In genomic region chr1:9422921-9423505, GRCh38 we compare ENCODE assay signal across 21 cellular contexts.
A peak's percentile ranks its signal among the peaks of the same experiment; 100 is the strongest.
DNase-seq lines count a peak whose midpoint lies in the region; ATAC-seq and TF ChIP-seq lines count a peak whose summit lies in the region.
"Had no signal": no experiment of that assay in that cellular context is flagged by ENCODE, and none has a peak within 500 bp of the region (broad histone marks: within the 10 kb centered on the region; RNA-seq: fewer than 3 reads in every experiment).

No MANE protein-coding gene starts in this region.

- H3K9me3 ChIP-seq in WERI-Rb-1 (ENCODE audit: severe bottlenecking) = peaks cover 3% of the 10 kb centered on the region
- H3K9me3 ChIP-seq in SK-N-SH = no peaks in the 10 kb centered on the region
- H3K9me3 ChIP-seq: suprapubic skin had no signal

- H3K27ac ChIP-seq in WERI-Rb-1 = peak overlapping the region; percentile 78
- H3K27ac ChIP-seq in SK-N-SH (ENCODE audit: low read depth in 2 of 2, low read length in 1 of 2) = no peak overlapping the region
- H3K27ac ChIP-seq: 22Rv1, suprapubic skin, VCaP had no signal

- H3F3A ChIP-seq in SK-N-SH (replicated peaks; ENCODE audit: insufficient read depth) = no peaks in the 10 kb centered on the region

- H3K4me3 Mint-ChIP-seq in activated CD4-positive, alpha-beta T cell treated with anti-CD3 and anti-CD28 coated beads for 36 hours = no peak overlapping the region
- no peak overlapping the region for H3K4me3 Mint-ChIP-seq in activated CD8-positive, alpha-beta memory T cell treated with anti-CD3 and anti-CD28 coated beads, Interleukin-2, amount 10 ng/mL, durations not matched to agents 7 days and 5 days
- H3K4me3 Mint-ChIP-seq: activated CD4-positive, alpha-beta T cell treated with anti-CD3 and anti-CD28 coated beads, Interleukin-2, amount 10 ng/mL, durations not matched to agents 7 days and 5 days; CD8-positive, alpha-beta T cell; stimulated activated naive B cell treated with anti-CD40 and anti-IgM and Interleukin-4, amounts not matched to agents 10 μg/mL and 1 μg/mL and 100 μg/mL, for 72 hours had no signal

- POLR2A ChIA-PET in activated CD4-positive, alpha-beta T cell treated with anti-CD3 and anti-CD28 coated beads for 36 hours (lab: Charles Lee) = no interaction called here
- POLR2A ChIA-PET in SK-N-SH (lab: Yijun Ruan, JAX) = no interaction called here

- no peak for TF ChIP-seq RAD21 in SK-N-SH (IDR thresholded peaks at IDR 0.05; ENCODE audit: low read length)

- no peak for DNase-seq in activated CD4-positive, alpha-beta T cell treated with anti-CD3 and anti-CD28 coated beads for 36 hours
- DNase-seq in activated CD4-positive, alpha-beta T cell treated with anti-CD3 and anti-CD28 coated beads for 1 hour = no peak
- DNase-seq in NCI-H446 (lab: John Stamatoyannopoulos, UW) (peak; percentile 20 to 62), WERI-Rb-1 (peak; percentile 54), SK-N-SH (no peak), NCI-H146 treated with DMSO at 0.1 percent for 48 hours (lab: John Stamatoyannopoulos, UW; ENCODE audit: unreplicated experiment) (no peak)
- DNase-seq in activated CD8-positive, alpha-beta memory T cell treated with anti-CD3 and anti-CD28 coated beads, Interleukin-2, amount 10 ng/mL, durations not matched to agents 7 days and 5 days = no peak
- DNase-seq: activated CD4-positive, alpha-beta T cell treated with anti-CD3 and anti-CD28 coated beads, Interleukin-2, amount 10 ng/mL, durations not matched to agents 7 days and 5 days; activated T-cell treated with anti-CD3 and anti-CD28 coated beads, Interleukin-2, amount 50 U/mL, for 48 hours; CD8-positive, alpha-beta T cell; central memory CD4-positive, alpha-beta T cell; dermis blood vessel endothelial cell; left cardiac atrium; NCI-H1436; NCI-H526 treated with DMSO at 0.1 percent for 48 hours; stimulated activated CD4-positive, alpha-beta T cell treated with anti-CD3 and anti-CD28 coated beads, Interleukin-15, amount 100 ng/mL, for 24 hours; stimulated activated naive B cell treated with anti-CD40 and anti-IgM and Interleukin-4, amounts not matched to agents 10 μg/mL and 1 μg/mL and 100 μg/mL, for 72 hours had no signal

- H3K27me3 ChIP-seq in WERI-Rb-1 (ENCODE audit: insufficient read depth, low read depth, severe bottlenecking) = no peaks in the 10 kb centered on the region
- H3K27me3 ChIP-seq in SK-N-SH (ENCODE audit: insufficient read depth) = no peaks in the 10 kb centered on the region
- H3K27me3 ChIP-seq: suprapubic skin had no signal

- H3K36me3 ChIP-seq in WERI-Rb-1 = no peaks in the 10 kb centered on the region
- H3K36me3 ChIP-seq in SK-N-SH (replicated peaks in 1 of 2; ENCODE audit: control insufficient read depth in 1 of 2, insufficient read depth in 2 of 2, low read length in 1 of 2) = no peaks in the 10 kb centered on the region
- H3K36me3 ChIP-seq: suprapubic skin had no signal

- no peaks in the 10 kb centered on the region for H3K79me2 ChIP-seq in SK-N-SH (ENCODE audit: insufficient read depth)

- no peak overlapping the region for H2AFZ ChIP-seq in SK-N-SH (ENCODE audit: low read depth)

- no peak for TF ChIP-seq EP300 in SK-N-SH (IDR thresholded peaks at IDR 0.05; ENCODE audit: borderline replicate concordance in 1 of 2, low read depth in 1 of 2, low read length in 1 of 2)

- intact Hi-C loops in activated CD4-positive, alpha-beta T cell treated with anti-CD3 and anti-CD28 coated beads for 36 hours (cut with DNase I, micrococcal nuclease) = loop anchor here in 1 of 2 experiments (10.0 kb wide), 1 partner anchor 518 kb away; no protein-coding TSS in a partner anchor

- peaks cover 42% of the 10 kb centered on the region for H3K4me1 Mint-ChIP-seq in activated CD4-positive, alpha-beta T cell treated with anti-CD3 and anti-CD28 coated beads for 36 hours
- peaks cover 45% of the 10 kb centered on the region for H3K4me1 Mint-ChIP-seq in activated CD8-positive, alpha-beta memory T cell treated with anti-CD3 and anti-CD28 coated beads, Interleukin-2, amount 10 ng/mL, durations not matched to agents 7 days and 5 days

- no peaks in the 10 kb centered on the region; a peak in 1 of 4 replicates for H3K4me1 ChIP-seq in SK-N-SH (ENCODE audit: control insufficient read depth in 1 of 2, insufficient read depth in 2 of 2, low read depth in 1 of 2, low read length in 1 of 2)

- no peaks in the 10 kb centered on the region for H3K27me3 Mint-ChIP-seq in activated CD4-positive, alpha-beta T cell treated with anti-CD3 and anti-CD28 coated beads for 36 hours
- H3K27me3 Mint-ChIP-seq in activated CD8-positive, alpha-beta memory T cell treated with anti-CD3 and anti-CD28 coated beads, Interleukin-2, amount 10 ng/mL, durations not matched to agents 7 days and 5 days = peaks cover 65% of the 10 kb centered on the region
- H3K27me3 Mint-ChIP-seq: stimulated activated naive B cell treated with anti-CD40 and anti-IgM and Interleukin-4, amounts not matched to agents 10 μg/mL and 1 μg/mL and 100 μg/mL, for 72 hours had no signal

- WGBS in SK-N-SH (ENCODE audit: low lambda C conversion rate) = 61% methylated on average over 2 of the region's 12 CpGs

- no peaks in the 10 kb centered on the region for H3K36me3 Mint-ChIP-seq in activated CD4-positive, alpha-beta T cell treated with anti-CD3 and anti-CD28 coated beads for 36 hours (ENCODE audit: low read depth)
- no peaks in the 10 kb centered on the region for H3K36me3 Mint-ChIP-seq in activated CD8-positive, alpha-beta memory T cell treated with anti-CD3 and anti-CD28 coated beads, Interleukin-2, amount 10 ng/mL, durations not matched to agents 7 days and 5 days
- H3K36me3 Mint-ChIP-seq: CD8-positive, alpha-beta T cell; stimulated activated naive B cell treated with anti-CD40 and anti-IgM and Interleukin-4, amounts not matched to agents 10 μg/mL and 1 μg/mL and 100 μg/mL, for 72 hours had no signal

- H3K9me3 Mint-ChIP-seq in activated CD4-positive, alpha-beta T cell treated with anti-CD3 and anti-CD28 coated beads for 36 hours (ENCODE audit: low read depth) = no peaks in the 10 kb centered on the region
- no peaks in the 10 kb centered on the region for H3K9me3 Mint-ChIP-seq in activated CD8-positive, alpha-beta memory T cell treated with anti-CD3 and anti-CD28 coated beads, Interleukin-2, amount 10 ng/mL, durations not matched to agents 7 days and 5 days (ENCODE audit: low read depth)
- H3K9me3 Mint-ChIP-seq: CD8-positive, alpha-beta T cell; stimulated activated naive B cell treated with anti-CD40 and anti-IgM and Interleukin-4, amounts not matched to agents 10 μg/mL and 1 μg/mL and 100 μg/mL, for 72 hours had no signal

- no peaks in the 10 kb centered on the region for H3K9me2 ChIP-seq in SK-N-SH

- H3K9ac ChIP-seq in SK-N-SH = no peak overlapping the region

- peak overlapping the region; percentile 11 for H3K27ac Mint-ChIP-seq in activated CD4-positive, alpha-beta T cell treated with anti-CD3 and anti-CD28 coated beads for 36 hours
- H3K27ac Mint-ChIP-seq in activated CD8-positive, alpha-beta memory T cell treated with anti-CD3 and anti-CD28 coated beads, Interleukin-2, amount 10 ng/mL, durations not matched to agents 7 days and 5 days = no peak overlapping the region
- H3K27ac Mint-ChIP-seq: activated CD4-positive, alpha-beta T cell treated with anti-CD3 and anti-CD28 coated beads, Interleukin-2, amount 10 ng/mL, durations not matched to agents 7 days and 5 days; CD8-positive, alpha-beta T cell; stimulated activated naive B cell treated with anti-CD40 and anti-IgM and Interleukin-4, amounts not matched to agents 10 μg/mL and 1 μg/mL and 100 μg/mL, for 72 hours had no signal

- CTCF ChIA-PET in activated CD4-positive, alpha-beta T cell treated with anti-CD3 and anti-CD28 coated beads for 36 hours (lab: Charles Lee) = interaction anchor here (0.6 to 1.4 kb wide), 4 partner anchors 23 to 437 kb away, joined by 3 to 5 read pairs (median 3); no protein-coding TSS in a partner anchor
- CTCF ChIA-PET in SK-N-SH (lab: Yijun Ruan, JAX) = interaction anchor here (0.6 to 1.7 kb wide), 4 partner anchors 11 to 193 kb away, joined by 3 to 4 read pairs (median 4); no protein-coding TSS in a partner anchor
- CTCF ChIA-PET in activated CD8-positive, alpha-beta memory T cell treated with anti-CD3 and anti-CD28 coated beads, Interleukin-2, amount 10 ng/mL, durations not matched to agents 7 days and 5 days (lab: Charles Lee) = interaction anchor here (1.1 to 1.4 kb wide), 2 partner anchors 9 to 32 kb away, joined by 4 to 8 read pairs; no protein-coding TSS in a partner anchor

- H3K4me3 ChIP-seq in WERI-Rb-1 (ENCODE audit: low read depth, low read length) = no peak overlapping the region
- H3K4me3 ChIP-seq in SK-N-SH (ENCODE audit: low read depth in 2 of 2, low read length in 1 of 2) = no peak overlapping the region
- H3K4me3 ChIP-seq: suprapubic skin had no signal

- no peak overlapping the region for H3K4me2 ChIP-seq in SK-N-SH

- ATAC-seq in activated CD4-positive, alpha-beta T cell treated with anti-CD3 and anti-CD28 coated beads for 36 hours = no peak
- no peak for ATAC-seq in activated CD8-positive, alpha-beta memory T cell treated with anti-CD3 and anti-CD28 coated beads, Interleukin-2, amount 10 ng/mL, durations not matched to agents 7 days and 5 days
- no peak for ATAC-seq in GM18873 (IDR thresholded peaks at IDR 0.05; ENCODE audit: low FRiP score, unreplicated experiment)
- ATAC-seq: CD8-positive, alpha-beta T cell; left cardiac atrium; stimulated activated naive B cell treated with anti-CD40 and anti-IgM and Interleukin-4, amounts not matched to agents 10 μg/mL and 1 μg/mL and 100 μg/mL, for 72 hours had no signal

- TF ChIP-seq CTCF in WERI-Rb-1 (IDR thresholded peaks at IDR 0.05; ENCODE audit: low read depth, low read length) (no peak), SK-N-SH (IDR thresholded peaks at IDR 0.05) (no peak)

- no peaks in the 10 kb centered on the region for H4K20me1 ChIP-seq in SK-N-SH (ENCODE audit: insufficient read depth)

TF ChIP-seq in SK-N-SH, 30 proteins besides CTCF, POLR2A, EP300 and RAD21 (continues in another document):
- no peak for TF ChIP-seq MEF2A (IDR thresholded peaks at IDR 0.05; ENCODE audit: borderline replicate concordance, low read depth)

Comparison
In these comparisons a context has a peak if more than half of its experiments do, and no peak if none do; other contexts are left out.
1. DNase-seq: peak in NCI-H446 (2 of 2) and WERI-Rb-1 (single experiment); none in activated CD4-positive, alpha-beta T cell treated with anti-CD3 and anti-CD28 coated beads for 36 hours (single experiment), activated CD4-positive, alpha-beta T cell treated with anti-CD3 and anti-CD28 coated beads for 1 hour (single experiment), SK-N-SH (single experiment), NCI-H146 treated with DMSO at 0.1 percent for 48 hours (single experiment) and activated CD8-positive, alpha-beta memory T cell treated with anti-CD3 and anti-CD28 coated beads, Interleukin-2, amount 10 ng/mL, durations not matched to agents 7 days and 5 days (single experiment).